In genomic region chr12:51837286-51837685, GRCh38 we compare ENCODE assay signal across 1 cellular context.
A peak's percentile ranks its signal among the peaks of the same experiment; 100 is the strongest.
TF ChIP-seq lines count a peak whose summit lies in the region.

No MANE protein-coding gene starts in this region.

TF ChIP-seq in H1, 55 proteins besides CTCF, POLR2A, EP300 and RAD21:
- TF ChIP-seq CHD7 (IDR thresholded peaks at IDR 0.05; ENCODE audit: insufficient replicate concordance, low read length) (no peak), YY1 (IDR thresholded peaks at IDR 0.05; ENCODE audit: low read depth, low read length) (peak; percentile 42; the same call in 1 of the 2 replicates)
